ENCODE assay signal across 1 cellular context in the genomic region with DNA sequence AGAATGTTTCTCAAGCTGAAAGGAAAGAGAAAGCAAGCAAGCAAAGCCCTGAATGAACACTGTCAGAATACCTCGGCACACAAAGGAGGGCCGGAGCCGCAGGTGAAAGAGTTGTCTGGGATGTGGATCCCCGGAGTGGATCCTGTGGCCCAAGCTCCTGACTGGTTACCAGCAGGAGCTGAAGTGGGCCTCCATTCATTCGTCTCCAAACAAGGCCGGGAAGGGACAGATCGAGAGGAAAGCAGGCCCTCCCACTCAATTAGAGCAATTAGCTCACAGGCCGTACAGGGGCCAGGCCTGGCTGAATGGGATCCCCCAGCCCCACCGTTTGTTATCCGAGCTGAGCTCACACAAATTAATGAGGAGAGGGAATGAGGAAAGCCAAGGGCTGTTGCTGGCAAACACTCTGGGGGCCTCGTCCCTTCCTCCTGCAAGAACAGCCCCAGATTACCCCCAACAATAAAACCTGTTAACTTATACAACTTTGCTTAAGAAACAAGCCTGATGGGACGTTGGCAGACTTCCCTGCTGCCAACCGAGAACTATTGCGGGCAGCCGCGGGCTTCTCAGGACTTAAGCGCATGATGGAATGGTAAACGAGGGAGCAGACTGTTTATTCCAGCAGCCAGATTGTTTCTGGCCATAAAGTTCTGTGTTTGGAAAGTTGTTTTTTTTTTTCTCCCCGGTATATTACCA.
TF ChIP-seq lines count a peak whose summit lies in the region.

No MANE protein-coding gene starts in this region.

TF ChIP-seq in neural cell, 6 proteins besides CTCF, POLR2A, EP300 and RAD21 (continued from another document):
- TF ChIP-seq EZH2 (IDR thresholded peaks at IDR 0.05; ENCODE audit: borderline replicate concordance, insufficient read depth, low read length, poor library complexity, severe bottlenecking) (no peak), POLR2AphosphoS5 (IDR thresholded peaks at IDR 0.05) (no peak), SMC3 (conservative IDR thresholded peaks at IDR 0.05; ENCODE audit: poor library complexity) (no peak)
